ENCODE assay signal across 8 cellular contexts in genomic region chr6:84763397-84764331, GRCh38. TPM values are rescaled to one million over a fixed set of nuclear protein-coding genes. Genes with fewer than 3 reads are reported as not detected.
A peak's percentile ranks its signal among the peaks of the same experiment; 100 is the strongest.
DNase-seq lines count a peak whose midpoint lies in the region; ATAC-seq and TF ChIP-seq lines count a peak whose summit lies in the region.

No MANE protein-coding gene starts in this region.

- ATAC-seq in HG03571 (IDR thresholded peaks at IDR 0.05; ENCODE audit: unreplicated experiment) (no peak), GM18520 (IDR thresholded peaks at IDR 0.05; ENCODE audit: unreplicated experiment) (no peak)

- H3K9me3 Mint-ChIP-seq in osteocyte (ENCODE audit: unreplicated experiment) = peaks cover 4% of the 10 kb centered on the region

- H3K27ac Mint-ChIP-seq in osteocyte (ENCODE audit: unreplicated experiment) = peak overlapping the region; percentile 92

- H3K27me3 Mint-ChIP-seq in osteocyte (ENCODE audit: unreplicated experiment) = peaks cover 57% of the 10 kb centered on the region

- DNase-seq in H7 (peak; percentile 53), SW480 (ENCODE audit: low spot score) (peak; percentile 65), fibroblast of pulmonary artery (ENCODE audit: low read depth) (peak; percentile 97), osteocyte (ENCODE audit: extremely low spot score, unreplicated experiment) (no peak), NCI-H1930 (lab: John Stamatoyannopoulos, UW) (no peak), middle frontal gyrus (ENCODE audit: extremely low spot score, low spot score) (no peak)

- peaks cover 4% of the 10 kb centered on the region for H3K36me3 Mint-ChIP-seq in osteocyte (ENCODE audit: unreplicated experiment)

- peak overlapping the region; percentile 43 for H3K4me3 ChIP-seq in H7 (ENCODE audit: insufficient read depth, low read depth, low read length)
- peak overlapping the region; percentile 92 for H3K4me3 ChIP-seq in fibroblast of pulmonary artery (replicated peaks; ENCODE audit: low read depth, low read length)

- peaks cover 26% of the 10 kb centered on the region for H3K4me1 Mint-ChIP-seq in osteocyte (ENCODE audit: unreplicated experiment)

- H3K4me3 Mint-ChIP-seq in osteocyte (ENCODE audit: unreplicated experiment) = peak overlapping the region; percentile 86

- no peaks in the 10 kb centered on the region for H3K36me3 ChIP-seq in H7 (replicated peaks; ENCODE audit: control insufficient read depth, insufficient read depth, low read length)

- TF ChIP-seq CTCF in fibroblast of pulmonary artery (IDR thresholded peaks at IDR 0.05; ENCODE audit: low read length, missing control alignments) (peak; percentile 15), osteocyte (IDR thresholded peaks at IDR 0.05) (no peak)

- H3K27me3 ChIP-seq in H7 (ENCODE audit: control insufficient read depth, insufficient read depth, low read length) = peaks cover 91% of the 10 kb centered on the region

RNA-seq across cellular contexts. Expression of gene TBX18, which starts 0.7 kb away (rescaled TPM):
- total RNA-seq in H7 (2014; rRNA removed; shearing (Covaris generic)) = under 0.01 TPM in 1 of 2 replicates, not detected in the other
- 5.4 and 8.0 TPM in 2 replicates for total RNA-seq in osteocyte

Comparison
In these comparisons a context has a peak if more than half of its experiments do, and no peak if none do; other contexts are left out.
1. DNase-seq: peak in H7 (single experiment), SW480 (single experiment) and fibroblast of pulmonary artery (single experiment); none in osteocyte (single experiment), NCI-H1930 (0 of 2) and middle frontal gyrus (single experiment).